In the genomic region with DNA sequence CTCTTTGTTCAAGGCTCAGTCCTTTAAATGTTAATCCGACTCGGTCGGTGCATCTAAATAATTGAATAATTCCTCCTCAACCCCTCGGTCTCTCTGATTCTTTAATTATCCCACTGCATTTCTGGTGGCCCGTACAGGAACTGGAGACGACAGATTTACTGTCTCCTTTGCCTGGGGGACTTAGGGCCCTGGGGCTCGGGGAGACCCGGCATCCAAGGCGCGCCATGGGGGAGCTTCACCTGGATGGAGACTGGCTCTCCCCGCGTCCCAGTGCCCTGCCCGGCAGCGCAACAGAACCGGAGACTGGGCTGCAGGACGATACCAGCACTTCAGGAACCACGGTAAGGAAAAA, we compare ENCODE assay signal across 11 cellular contexts. TPM values are rescaled to one million over a fixed set of nuclear protein-coding genes. Genes with fewer than 3 reads are reported as not detected.
DNase-seq lines count a peak whose midpoint lies in the region; ATAC-seq, FAIRE-seq and TF ChIP-seq lines count a peak whose summit lies in the region.
"Had no signal": no experiment of that assay in that cellular context is flagged by ENCODE, and none has a peak within 500 bp of the region (broad histone marks: within the 10 kb centered on the region; RNA-seq: fewer than 3 reads in every experiment).

No MANE protein-coding gene starts in this region.

- TF ChIP-seq POLR2A in lower leg skin (IDR thresholded peaks at IDR 0.05) = no peak
- no peak for TF ChIP-seq POLR2A in GM18505 (IDR thresholded peaks at IDR 0.05; ENCODE audit: borderline replicate concordance, extremely low read depth, insufficient read depth, insufficient read length)

- no peak for TF ChIP-seq CTCF in brain microvascular endothelial cell (IDR thresholded peaks at IDR 0.05; ENCODE audit: low read depth, low read length, missing control alignments)
- TF ChIP-seq CTCF in kidney (IDR thresholded peaks at IDR 0.05; ENCODE audit: borderline replicate concordance, extremely low read depth, insufficient read depth) = no peak
- no peak for TF ChIP-seq CTCF in lower leg skin (IDR thresholded peaks at IDR 0.05)

- H3K27me3 ChIP-seq in H7 (ENCODE audit: control insufficient read depth, insufficient read depth, low read length) (peaks cover 2% of the 10 kb centered on the region; the same call in 1 of the 2 replicates), brain microvascular endothelial cell (replicated peaks) (no peaks in the 10 kb centered on the region), small intestine (ENCODE audit: control insufficient read depth in 2 of 2, insufficient read depth in 2 of 2, low read length in 2 of 2) (no peaks in the 10 kb centered on the region)

- H3K9ac ChIP-seq in kidney (ENCODE audit: low read length in 2 of 2) = peak overlapping the region; percentile 75 to 90

- H3K4me3 ChIP-seq in H7 (ENCODE audit: insufficient read depth, low read depth, low read length) (peak overlapping the region; percentile 54), brain microvascular endothelial cell (ENCODE audit: low read depth, low read length) (peak overlapping the region; percentile 63), kidney (ENCODE audit: low read length in 2 of 2) (peak overlapping the region; percentile 93 to 94), small intestine (ENCODE audit: low read depth in 1 of 2, low read length in 2 of 2) (peak overlapping the region in 1 of 2 donors; percentile 51), lower leg skin (ENCODE audit: low read depth, poor library complexity, severe bottlenecking) (no peak overlapping the region)

- in situ Hi-C loops in brain microvascular endothelial cell (cut with HindIII; ENCODE audit: low pct_ligation_motif_present, low sequenced_read_pairs) = no loop called here

- H3K27ac ChIP-seq in brain microvascular endothelial cell = no peak overlapping the region
- H3K27ac ChIP-seq in kidney (ENCODE audit: low read depth in 2 of 2, low read length in 2 of 2) = peak overlapping the region; percentile 91 to 92
- H3K27ac ChIP-seq in small intestine (ENCODE audit: low read depth in 1 of 2, low read length in 1 of 2) = peak overlapping the region; percentile 47 to 82

- no peak for ATAC-seq in GM18505 (IDR thresholded peaks at IDR 0.05; ENCODE audit: unreplicated experiment)

- H3K4me1 ChIP-seq in kidney (ENCODE audit: control insufficient read depth in 1 of 2, insufficient read depth in 1 of 2, low read depth in 1 of 2, low read length in 2 of 2) (peaks cover 5 to 10% of the 10 kb centered on the region in 2 donors), small intestine (ENCODE audit: control insufficient read depth in 2 of 2, insufficient read depth in 1 of 2, low read depth in 1 of 2, low read length in 1 of 2) (peaks cover 0 to 4% of the 10 kb centered on the region in 2 donors)

- H3K36me3 ChIP-seq in H7 (replicated peaks; ENCODE audit: control insufficient read depth, insufficient read depth, low read length) (no peaks in the 10 kb centered on the region), brain microvascular endothelial cell (replicated peaks) (no peaks in the 10 kb centered on the region), kidney (ENCODE audit: control insufficient read depth in 1 of 2, insufficient read depth in 2 of 2, low read length in 2 of 2) (no peaks in the 10 kb centered on the region), small intestine (ENCODE audit: control insufficient read depth in 2 of 2, insufficient read depth in 2 of 2, low read length in 2 of 2) (no peaks in the 10 kb centered on the region)

- H3K9me3 ChIP-seq in kidney (ENCODE audit: control insufficient read depth in 1 of 2, low read length in 2 of 2) = no peaks in the 10 kb centered on the region
- no peaks in the 10 kb centered on the region for H3K9me3 ChIP-seq in small intestine (ENCODE audit: control insufficient read depth, low read depth)

- intact Hi-C loops in kidney (cut with DNase I) (no loop called here), lower leg skin (cut with DNase I; ENCODE audit: low total_unique reads) (no loop called here)

- WGBS in small intestine, 3 donors = 48 to 80% (median 53%) methylated on average over 17 of the region's 17 CpGs
- 17 to 27% methylated on average over 17 of the region's 17 CpGs for WGBS in lower leg skin, 2 donors

- DNase-seq in H7 = peak; percentile 66
- DNase-seq in brain microvascular endothelial cell = no peak
- DNase-seq in kidney = no peak
- DNase-seq in small intestine = no peak
- no peak for DNase-seq in DMS 273 treated with DMSO at 0.1 percent for 48 hours (lab: John Stamatoyannopoulos, UW)
- no peak for DNase-seq in lower leg skin (ENCODE audit: low spot score in 2 of 2)
- no peak for DNase-seq in NCI-H345 (lab: John Stamatoyannopoulos, UW)
- DNase-seq: activated gamma-delta T cell, NCI-H1105 had no signal

- no peak for FAIRE-seq in kidney (lab: Jason Lieb, UNC)
- no peak for FAIRE-seq in small intestine (lab: Jason Lieb, UNC)
- FAIRE-seq: D721Med had no signal

RNA-seq across cellular contexts. Expression of gene SELENOI, which starts 47.7 kb away (rescaled TPM):
- total RNA-seq in H7 (2014; rRNA removed; shearing (Covaris generic)) = 28.4 and 31.0 TPM in 2 replicates
- 23.7 TPM for total RNA-seq in kidney
- 5.3 TPM for polyA plus RNA-seq in kidney (ENCODE audit: insufficient read depth, low read depth, low replicate concordance)
- polyA plus RNA-seq in small intestine = 10 to 100 TPM in 1 of 3 donors, 1 to 10 TPM in 2; 4.3 to 12.0 (median 4.5) TPM
- total RNA-seq in lower leg skin = 10 to 100 TPM; 24.7 to 34.3 (median 29.2) TPM

RNA-seq across cellular contexts. Expression of gene ADGRF3, which starts 48.3 kb away (rescaled TPM):
- total RNA-seq in H7 (2014; rRNA removed; shearing (Covaris generic)) = 1.2 TPM in 1 of 2 replicates, not detected in the other
- 0.94 TPM for total RNA-seq in kidney
- polyA plus RNA-seq in kidney (ENCODE audit: insufficient read depth, low read depth, low replicate concordance) = 1.8 TPM
- polyA plus RNA-seq in small intestine = under 1 TPM in 1 of 3 donors, not detected in 2; 0.09 TPM
- total RNA-seq in lower leg skin = under 1 TPM in 3 of 4 donors, not detected in 1; 0.05 to 0.25 (median 0.06) TPM

RNA-seq across cellular contexts. Expression of gene HADHB, which starts 53.5 kb away (rescaled TPM):
- 78.7 and 88.7 TPM in 2 replicates for total RNA-seq in H7 (2014; rRNA removed; shearing (Covaris generic))
- total RNA-seq in kidney = 132 TPM
- 232 TPM for polyA plus RNA-seq in kidney (ENCODE audit: insufficient read depth, low read depth, low replicate concordance)
- polyA plus RNA-seq in small intestine = 100 to 1,000 TPM; 102 to 331 (median 260) TPM
- 100 to 1,000 TPM; 101 to 139 (median 111) TPM for total RNA-seq in lower leg skin

RNA-seq across cellular contexts. Expression of gene HADHA, which starts 53.8 kb away (rescaled TPM):
- 111 and 137 TPM in 2 replicates for total RNA-seq in H7 (2014; rRNA removed; shearing (Covaris generic))
- total RNA-seq in kidney (135 TPM), lower leg skin (100 to 1,000 TPM; 125 to 170 (median 131) TPM)
- polyA plus RNA-seq in kidney (ENCODE audit: insufficient read depth, low read depth, low replicate concordance) (171 TPM), small intestine (100 to 1,000 TPM; 145 to 209 (median 170) TPM)
